In genomic region chr3:127097516-127097915, GRCh38 we compare ENCODE assay signal across 13 cellular contexts.
DNase-seq lines count a peak whose midpoint lies in the region; ATAC-seq and TF ChIP-seq lines count a peak whose summit lies in the region.
"Had no signal": no experiment of that assay in that cellular context is flagged by ENCODE, and none has a peak within 500 bp of the region (broad histone marks: within the 10 kb centered on the region; RNA-seq: fewer than 3 reads in every experiment).

No MANE protein-coding gene starts in this region.

- no peak overlapping the region for H3K4me2 ChIP-seq in MM.1S (ENCODE audit: low read depth, low read length)
- H3K4me2 ChIP-seq: BLaER1 treated with 17β-estradiol and CSF1 and Interleukin-3, amounts not matched to agents 10 nM and 100 nM had no signal

- H3K27me3 ChIP-seq in ascending aorta (no peaks in the 10 kb centered on the region), MM.1S (replicated peaks; ENCODE audit: insufficient read depth, low read length) (peaks cover 16% of the 10 kb centered on the region)

- no peak overlapping the region for H3K4me3 Mint-ChIP-seq in natural killer cell treated with Interleukin-12 subunit alpha and Interleukin-12 subunit beta and Interleukin-15 and Interleukin-18, amount 100 ng/mL, for 72 hours
- H3K4me3 Mint-ChIP-seq in natural killer cell: no peak overlapping the region
- H3K4me3 Mint-ChIP-seq: CD4-positive, CD25-positive, alpha-beta regulatory T cell; H9 had no signal

- no peak overlapping the region for H2AFZ ChIP-seq in MM.1S (ENCODE audit: low read length)
- H2AFZ ChIP-seq: GM23248 had no signal

- intact Hi-C loops in natural killer cell (cut with micrococcal nuclease) (no loop called here), posterior vena cava (cut with DNase I) (no loop called here), ascending aorta (cut with DNase I) (no loop called here)

- peaks cover 0 to 7% of the 10 kb centered on the region in 2 donors for H3K27me3 Mint-ChIP-seq in natural killer cell treated with Interleukin-12 subunit alpha and Interleukin-12 subunit beta and Interleukin-15 and Interleukin-18, amount 100 ng/mL, for 72 hours
- H3K27me3 Mint-ChIP-seq in natural killer cell (ENCODE audit: low read depth in 2 of 2): peaks cover 0 to 5% of the 10 kb centered on the region in 2 donors

- H3K9me3 Mint-ChIP-seq in natural killer cell treated with Interleukin-12 subunit alpha and Interleukin-12 subunit beta and Interleukin-15 and Interleukin-18, amount 100 ng/mL, for 72 hours: no peaks in the 10 kb centered on the region
- no peaks in the 10 kb centered on the region for H3K9me3 Mint-ChIP-seq in natural killer cell

- H3K27ac ChIP-seq in ascending aorta (no peak overlapping the region), MM.1S (ENCODE audit: low read length) (no peak overlapping the region)
- H3K27ac ChIP-seq: BLaER1 treated with 17β-estradiol and CSF1 and Interleukin-3, amounts not matched to agents 10 nM and 100 nM; GM23248 had no signal

- H4K20me1 ChIP-seq in MM.1S (ENCODE audit: insufficient read depth, low read length): no peaks in the 10 kb centered on the region

- H3K9ac ChIP-seq in MM.1S (ENCODE audit: low read length): no peak overlapping the region
- H3K9ac ChIP-seq: BLaER1 treated with 17β-estradiol and CSF1 and Interleukin-3, amounts not matched to agents 10 nM and 100 nM; GM23248 had no signal

- no peak overlapping the region for H3K27ac Mint-ChIP-seq in natural killer cell treated with Interleukin-12 subunit alpha and Interleukin-12 subunit beta and Interleukin-15 and Interleukin-18, amount 100 ng/mL, for 72 hours
- no peak overlapping the region for H3K27ac Mint-ChIP-seq in natural killer cell
- H3K27ac Mint-ChIP-seq: CD4-positive, CD25-positive, alpha-beta regulatory T cell; H9 had no signal

- H3K9me2 ChIP-seq in MM.1S (replicated peaks; ENCODE audit: insufficient read depth, low read length): no peaks in the 10 kb centered on the region

- H3K9me3 ChIP-seq in ascending aorta (no peaks in the 10 kb centered on the region), MM.1S (replicated peaks; ENCODE audit: insufficient read depth, low read length) (no peaks in the 10 kb centered on the region)

- no peaks in the 10 kb centered on the region for H3F3A ChIP-seq in MM.1S (ENCODE audit: insufficient read depth, low read length)

- no peaks in the 10 kb centered on the region for H3K4me1 ChIP-seq in ascending aorta
- H3K4me1 ChIP-seq in MM.1S (ENCODE audit: low read length): no peaks in the 10 kb centered on the region
- H3K4me1 ChIP-seq: BLaER1 treated with 17β-estradiol and CSF1 and Interleukin-3, amounts not matched to agents 10 nM and 100 nM had no signal

- no peak for ATAC-seq in natural killer cell treated with Interleukin-12 subunit alpha and Interleukin-12 subunit beta and Interleukin-15 and Interleukin-18, amount 100 ng/mL, for 72 hours
- ATAC-seq in natural killer cell: no peak
- ATAC-seq in HG02938 (IDR thresholded peaks at IDR 0.05; ENCODE audit: unreplicated experiment): no peak

- peak; percentile 31 for DNase-seq in natural killer cell treated with Interleukin-12 subunit alpha and Interleukin-12 subunit beta and Interleukin-15 and Interleukin-18, amount 100 ng/mL, for 72 hours (ENCODE audit: low spot score)
- DNase-seq in natural killer cell: no peak
- peak; percentile 36 for DNase-seq in cerebellum (ENCODE audit: low spot score)
- DNase-seq in posterior vena cava (ENCODE audit: low spot score): peak; percentile 58
- DNase-seq in ascending aorta (ENCODE audit: low spot score in 2 of 2): no peak
- no peak for DNase-seq in MM.1S
- DNase-seq: ACHN; CD4-positive, CD25-positive, alpha-beta regulatory T cell; DMS53; GM23248; H9 had no signal

- TF ChIP-seq CTCF in natural killer cell (IDR thresholded peaks at IDR 0.05): no peak
- no peak for TF ChIP-seq CTCF in ascending aorta (IDR thresholded peaks at IDR 0.05)
- TF ChIP-seq CTCF in MM.1S (IDR thresholded peaks at IDR 0.05; ENCODE audit: low read length): no peak

- H3K4me3 ChIP-seq in ascending aorta: no peak overlapping the region
- H3K4me3 ChIP-seq in MM.1S (ENCODE audit: low read length): no peak overlapping the region
- H3K4me3 ChIP-seq: BLaER1 treated with 17β-estradiol and CSF1 and Interleukin-3, amounts not matched to agents 10 nM and 100 nM; GM23248 had no signal

- H3K79me2 ChIP-seq in MM.1S (ENCODE audit: low read length): no peaks in the 10 kb centered on the region

- H3K36me3 Mint-ChIP-seq in natural killer cell treated with Interleukin-12 subunit alpha and Interleukin-12 subunit beta and Interleukin-15 and Interleukin-18, amount 100 ng/mL, for 72 hours: no peaks in the 10 kb centered on the region
- no peaks in the 10 kb centered on the region for H3K36me3 Mint-ChIP-seq in natural killer cell
- H3K36me3 Mint-ChIP-seq: CD4-positive, CD25-positive, alpha-beta regulatory T cell had no signal

- H3K4me1 Mint-ChIP-seq in natural killer cell treated with Interleukin-12 subunit alpha and Interleukin-12 subunit beta and Interleukin-15 and Interleukin-18, amount 100 ng/mL, for 72 hours (ENCODE audit: low read depth in 2 of 2): no peaks in the 10 kb centered on the region
- no peaks in the 10 kb centered on the region for H3K4me1 Mint-ChIP-seq in natural killer cell
- H3K4me1 Mint-ChIP-seq: CD4-positive, CD25-positive, alpha-beta regulatory T cell had no signal

- H3K36me3 ChIP-seq in ascending aorta: no peaks in the 10 kb centered on the region
- no peaks in the 10 kb centered on the region for H3K36me3 ChIP-seq in MM.1S (replicated peaks; ENCODE audit: insufficient read depth, low read length)
- H3K36me3 ChIP-seq: BLaER1 treated with 17β-estradiol and CSF1 and Interleukin-3, amounts not matched to agents 10 nM and 100 nM had no signal

Comparison
In these comparisons a context has a peak if more than half of its experiments do, and no peak if none do; other contexts are left out.
1. DNase-seq: peak in natural killer cell treated with Interleukin-12 subunit alpha and Interleukin-12 subunit beta and Interleukin-15 and Interleukin-18, amount 100 ng/mL, for 72 hours (single experiment), cerebellum (single experiment) and posterior vena cava (single experiment); none in natural killer cell (single experiment), ascending aorta (0 of 2) and MM.1S (single experiment).